In the genomic region with DNA sequence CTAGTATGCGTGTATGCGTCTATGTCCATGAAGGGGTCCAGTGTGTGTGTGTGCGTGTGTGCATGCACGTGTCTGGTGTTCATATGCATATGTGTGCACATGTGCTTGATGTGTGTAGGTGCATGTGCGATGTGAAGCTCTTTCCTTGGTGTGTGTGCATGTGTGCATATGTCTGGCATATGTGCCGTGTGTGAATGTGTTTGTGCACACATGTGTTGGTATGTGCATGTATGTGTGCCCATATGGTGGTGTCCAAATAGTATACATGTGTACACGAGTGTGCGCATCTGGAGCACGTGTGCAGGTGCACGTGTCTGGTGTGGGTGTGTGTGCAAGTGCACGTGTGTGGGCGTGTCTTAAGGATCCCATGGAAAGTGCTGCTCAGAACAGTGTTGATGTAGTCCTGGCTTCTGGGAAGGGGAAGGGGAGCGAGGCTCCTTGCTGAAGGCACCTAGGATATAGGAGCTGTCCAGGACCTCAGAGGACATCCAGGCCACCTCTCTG, we compare ENCODE assay signal across 1 cellular context.
TF ChIP-seq lines count a peak whose summit lies in the region.

No MANE protein-coding gene starts in this region.

TF ChIP-seq in H1, 55 proteins besides CTCF, POLR2A, EP300 and RAD21:
- TF ChIP-seq POLR2AphosphoS5 (IDR thresholded peaks at IDR 0.05; ENCODE audit: low read depth, low read length) = no peak
- TF ChIP-seq RXRA (IDR thresholded peaks at IDR 0.05; ENCODE audit: insufficient read depth, low read depth, low read length) = no peak
- TF ChIP-seq POU5F1 (IDR thresholded peaks at IDR 0.05; ENCODE audit: low read depth, low read length) = no peak
- no peak for TF ChIP-seq KDM4A (IDR thresholded peaks at IDR 0.05; ENCODE audit: low read depth, low read length, severe bottlenecking)
- no peak for TF ChIP-seq TBP (IDR thresholded peaks at IDR 0.05; ENCODE audit: low read depth, low read length)
- no peak for TF ChIP-seq ZNF274 (IDR thresholded peaks at IDR 0.05; ENCODE audit: borderline replicate concordance, extremely low read depth, low read length)
- no peak for TF ChIP-seq NANOG (IDR thresholded peaks at IDR 0.05; ENCODE audit: insufficient read depth, low read depth, low read length, poor library complexity, severe bottlenecking)
- no peak for TF ChIP-seq SRF (IDR thresholded peaks at IDR 0.05; ENCODE audit: low read depth, low read length)
- TF ChIP-seq SAP30 (IDR thresholded peaks at IDR 0.05; ENCODE audit: insufficient read depth, insufficient replicate concordance, low read length) = no peak
